Comparison of ENCODE assay signal across 1 cellular context in genomic region chr17:71922439-71922838, GRCh38.
TF ChIP-seq lines count a peak whose summit lies in the region.

No MANE protein-coding gene starts in this region.

TF ChIP-seq in GM12878, 131 proteins besides CTCF, POLR2A, EP300 and RAD21 (continued from another document):
- TF ChIP-seq ATF3 (IDR thresholded peaks at IDR 0.05; ENCODE audit: borderline replicate concordance, extremely low read depth, low read depth, low read length) (no peak), NR2C1 (IDR thresholded peaks at IDR 0.05) (no peak), RBBP5 (conservative IDR thresholded peaks at IDR 0.05) (no peak), CREB1 (IDR thresholded peaks at IDR 0.05; ENCODE audit: low read depth) (no peak), RAD51 (IDR thresholded peaks at IDR 0.05) (peak; percentile 59; the same call in 1 of the 2 replicates), SPI1 (IDR thresholded peaks at IDR 0.05; ENCODE audit: borderline replicate concordance, insufficient read depth, low read depth, low read length) (peak; percentile 24; the same call in 1 of the 2 replicates), YBX1 (IDR thresholded peaks at IDR 0.05) (no peak), EED (IDR thresholded peaks at IDR 0.05; ENCODE audit: low read depth) (peak; percentile 48; the same call in 1 of the 2 replicates), BHLHE40 (IDR thresholded peaks at IDR 0.05; ENCODE audit: borderline replicate concordance in 1 of 2, low read depth in 2 of 2, low read length in 1 of 2) (peak; percentile 31 to 47; a peak in 1 of 4 replicates), BACH1 (IDR thresholded peaks at IDR 0.05; ENCODE audit: borderline replicate concordance) (no peak), MTA3 (IDR thresholded peaks at IDR 0.05; ENCODE audit: borderline replicate concordance, low read length) (no peak), HDGF (IDR thresholded peaks at IDR 0.05) (no peak), CHD4 (IDR thresholded peaks at IDR 0.05) (no peak), ATF7 (IDR thresholded peaks at IDR 0.05; ENCODE audit: low read depth) (no peak)
- TF ChIP-seq, protein P1, sequence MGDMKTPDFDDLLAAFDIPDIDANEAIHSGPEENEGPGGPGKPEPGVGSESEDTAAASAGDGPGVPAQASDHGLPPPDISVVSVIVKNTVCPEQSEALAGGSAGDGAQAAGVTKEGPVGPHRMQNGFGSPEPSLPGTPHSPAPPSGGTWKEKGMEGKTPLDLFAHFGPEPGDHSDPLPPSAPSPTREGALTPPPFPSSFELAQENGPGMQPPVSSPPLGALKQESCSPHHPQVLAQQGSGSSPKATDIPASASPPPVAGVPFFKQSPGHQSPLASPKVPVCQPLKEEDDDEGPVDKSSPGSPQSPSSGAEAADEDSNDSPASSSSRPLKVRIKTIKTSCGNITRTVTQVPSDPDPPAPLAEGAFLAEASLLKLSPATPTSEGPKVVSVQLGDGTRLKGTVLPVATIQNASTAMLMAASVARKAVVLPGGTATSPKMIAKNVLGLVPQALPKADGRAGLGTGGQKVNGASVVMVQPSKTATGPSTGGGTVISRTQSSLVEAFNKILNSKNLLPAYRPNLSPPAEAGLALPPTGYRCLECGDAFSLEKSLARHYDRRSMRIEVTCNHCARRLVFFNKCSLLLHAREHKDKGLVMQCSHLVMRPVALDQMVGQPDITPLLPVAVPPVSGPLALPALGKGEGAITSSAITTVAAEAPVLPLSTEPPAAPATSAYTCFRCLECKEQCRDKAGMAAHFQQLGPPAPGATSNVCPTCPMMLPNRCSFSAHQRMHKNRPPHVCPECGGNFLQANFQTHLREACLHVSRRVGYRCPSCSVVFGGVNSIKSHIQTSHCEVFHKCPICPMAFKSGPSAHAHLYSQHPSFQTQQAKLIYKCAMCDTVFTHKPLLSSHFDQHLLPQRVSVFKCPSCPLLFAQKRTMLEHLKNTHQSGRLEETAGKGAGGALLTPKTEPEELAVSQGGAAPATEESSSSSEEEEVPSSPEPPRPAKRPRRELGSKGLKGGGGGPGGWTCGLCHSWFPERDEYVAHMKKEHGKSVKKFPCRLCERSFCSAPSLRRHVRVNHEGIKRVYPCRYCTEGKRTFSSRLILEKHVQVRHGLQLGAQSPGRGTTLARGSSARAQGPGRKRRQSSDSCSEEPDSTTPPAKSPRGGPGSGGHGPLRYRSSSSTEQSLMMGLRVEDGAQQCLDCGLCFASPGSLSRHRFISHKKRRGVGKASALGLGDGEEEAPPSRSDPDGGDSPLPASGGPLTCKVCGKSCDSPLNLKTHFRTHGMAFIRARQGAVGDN (IDR thresholded peaks at IDR 0.05) = peak; percentile 33; the same call in 1 of the 2 replicates
